8 cellular contexts compared by ENCODE assay signal in the genomic region with DNA sequence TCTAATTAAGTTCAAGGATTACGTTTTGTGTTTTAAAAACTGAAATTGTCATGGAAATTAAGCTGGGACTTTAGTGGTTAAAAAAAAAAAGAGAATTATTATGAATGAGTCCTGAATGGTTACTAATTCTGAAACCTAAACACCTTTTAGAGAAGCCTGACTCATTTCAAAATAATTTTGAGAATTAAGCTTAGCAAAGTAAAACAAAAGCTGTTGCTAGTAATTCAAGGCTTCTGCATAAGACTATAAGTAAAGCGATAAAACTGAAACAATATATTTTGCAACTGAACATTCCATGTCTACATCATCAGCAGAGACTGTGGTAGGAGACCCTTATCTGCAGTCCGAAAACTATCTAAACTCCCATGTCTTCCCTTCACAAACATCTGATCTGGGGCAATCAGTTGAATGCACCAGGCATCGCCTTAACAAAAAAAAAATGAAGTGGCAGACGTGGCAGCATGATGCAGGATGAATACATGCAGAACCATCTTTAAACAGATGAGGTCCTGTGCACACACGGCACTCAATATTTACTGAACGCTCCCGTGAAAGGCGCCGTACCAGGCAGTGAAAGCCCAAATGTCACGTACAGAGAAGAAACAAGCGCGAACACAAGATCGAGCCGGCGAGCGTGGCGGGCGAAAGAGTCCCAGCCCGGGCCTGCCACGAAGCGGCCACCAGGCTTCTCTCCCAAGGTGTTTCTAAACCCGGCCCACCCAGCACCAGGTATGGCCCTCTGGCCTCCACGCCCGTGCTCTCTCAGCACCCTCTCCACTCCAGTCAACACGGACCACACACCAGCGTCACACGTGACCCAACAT.
DNase-seq lines count a peak whose midpoint lies in the region; ATAC-seq and TF ChIP-seq lines count a peak whose summit lies in the region.

No MANE protein-coding gene starts in this region.

- H3K9me3 ChIP-seq in muscle layer of duodenum (ENCODE audit: control insufficient read depth in 1 of 2, low read length in 2 of 2), result no peaks in the 10 kb centered on the region

- H3K27ac ChIP-seq in muscle layer of duodenum (ENCODE audit: low read length), result peak overlapping the region; percentile 76

- H3K27me3 ChIP-seq in muscle layer of duodenum (ENCODE audit: low read depth, low read length), result no peaks in the 10 kb centered on the region

- H3K4me1 ChIP-seq in muscle layer of duodenum (ENCODE audit: control insufficient read depth in 1 of 2, insufficient read depth in 2 of 2, low read length in 2 of 2), result peaks cover 13 to 40% of the 10 kb centered on the region in 2 donors

- DNase-seq in cardiac fibroblast (ENCODE audit: low read depth in 2 of 2) (peak; percentile 80 to 88), pons (ENCODE audit: low spot score) (no peak), cortex of kidney (lab: John Stamatoyannopoulos, UW) (no peak), NCI-H146 treated with DMSO at 0.1 percent for 48 hours (lab: John Stamatoyannopoulos, UW; ENCODE audit: unreplicated experiment) (no peak)
- DNase-seq in stimulated activated CD4-positive, alpha-beta T cell treated with anti-CD3 and anti-CD28 coated beads, Interleukin-12 subunit alpha, Interleukin-12 subunit beta, amount 100 ng/mL, for 4 hours, result no peak

- no peaks in the 10 kb centered on the region for H3K36me3 ChIP-seq in muscle layer of duodenum (ENCODE audit: control insufficient read depth in 1 of 2, insufficient read depth in 2 of 2, low read length in 2 of 2)

- ATAC-seq in GM19023 (IDR thresholded peaks at IDR 0.05; ENCODE audit: unreplicated experiment), result peak; percentile 54
- ATAC-seq in HG03432 (IDR thresholded peaks at IDR 0.05; ENCODE audit: unreplicated experiment), result peak; percentile 75

- TF ChIP-seq CTCF in cardiac fibroblast (IDR thresholded peaks at IDR 0.05; ENCODE audit: low read depth, low read length), result no peak

- peak overlapping the region; percentile 35 to 44 for H3K4me3 ChIP-seq in cardiac fibroblast (replicated peaks in 1 of 2; ENCODE audit: low read depth in 2 of 2, low read length in 2 of 2)
- peak overlapping the region; percentile 35 to 41 for H3K4me3 ChIP-seq in muscle layer of duodenum (ENCODE audit: low read depth in 1 of 2, low read length in 2 of 2)

Comparison
In these comparisons a context has a peak if more than half of its experiments do, and no peak if none do; other contexts are left out.
1. DNase-seq: peak in cardiac fibroblast (2 of 2); none in pons (single experiment), cortex of kidney (single experiment), NCI-H146 treated with DMSO at 0.1 percent for 48 hours (single experiment) and stimulated activated CD4-positive, alpha-beta T cell treated with anti-CD3 and anti-CD28 coated beads, Interleukin-12 subunit alpha, Interleukin-12 subunit beta, amount 100 ng/mL, for 4 hours (single experiment).